11 cellular contexts compared by ENCODE assay signal in the genomic region with DNA sequence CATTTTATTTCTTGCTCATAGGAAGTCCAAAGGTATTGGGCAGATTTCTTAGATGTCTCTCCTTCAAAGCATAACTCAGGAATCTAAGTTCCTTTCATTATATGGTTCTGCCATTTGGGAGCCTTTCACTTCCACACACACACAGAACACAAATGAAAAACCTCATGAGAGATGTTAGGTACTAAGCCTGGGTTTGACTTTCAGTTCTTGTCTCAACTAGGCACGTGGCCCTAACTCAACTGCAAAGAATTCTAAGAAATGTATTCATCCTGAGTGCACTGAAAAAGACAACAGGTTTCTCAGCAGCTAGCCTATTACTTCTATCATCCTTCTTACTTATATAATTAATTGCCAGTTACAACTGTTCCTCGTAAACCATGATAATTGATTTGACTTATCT.
A peak's percentile ranks its signal among the peaks of the same experiment; 100 is the strongest.
DNase-seq lines count a peak whose midpoint lies in the region; ATAC-seq, FAIRE-seq and TF ChIP-seq lines count a peak whose summit lies in the region.
"Had no signal": no experiment of that assay in that cellular context is flagged by ENCODE, and none has a peak within 500 bp of the region (broad histone marks: within the 10 kb centered on the region; RNA-seq: fewer than 3 reads in every experiment).

No MANE protein-coding gene starts in this region.

- peak; percentile 82 for FAIRE-seq in GM18507 (lab: Jason Lieb, UNC)
- FAIRE-seq: astrocyte had no signal

- intact Hi-C loops in activated T-helper 2 cell treated with anti-CD3 and anti-CD28 coated beads, Interferon-gamma antibody, Interleukin-2, Interleukin-4, amounts not matched to agents 10 μg/mL and 5 μg/mL and 100 μg/mL, durations not matched to agents 14 hours and 24 hours and 36 hours (cut with micrococcal nuclease) = loop anchor here (2.0 to 5.0 kb wide), 6 partner anchors 59 to 249 kb away; a partner anchor contains a TSS
- intact Hi-C loops in gastrocnemius medialis (cut with DNase I; ENCODE audit: low total_unique reads) = no loop called here

- H3K4me1 ChIP-seq in gastrocnemius medialis = no peaks in the 10 kb centered on the region
- H3K4me1 ChIP-seq: esophagus squamous epithelium had no signal

- H3K27ac ChIP-seq in gastrocnemius medialis = no peak overlapping the region
- H3K27ac ChIP-seq: esophagus squamous epithelium had no signal

- in situ Hi-C loops in gastrocnemius medialis (cut with MboI; ENCODE audit: low sequenced_read_pairs in 4 of 4) = no loop called here

- H3K9me3 Mint-ChIP-seq in activated T-helper 2 cell treated with anti-CD3 and anti-CD28 coated beads, Interferon-gamma antibody, Interleukin-2, Interleukin-4, amounts not matched to agents 10 μg/mL and 5 μg/mL and 100 μg/mL, durations not matched to agents 14 hours and 24 hours and 36 hours = peaks cover 16% of the 10 kb centered on the region
- H3K9me3 Mint-ChIP-seq in chondrocyte (ENCODE audit: low read depth) = no peaks in the 10 kb centered on the region

- no peaks in the 10 kb centered on the region for H3K9me3 ChIP-seq in gastrocnemius medialis
- H3K9me3 ChIP-seq: esophagus squamous epithelium had no signal

- no peak overlapping the region for H3K4me3 Mint-ChIP-seq in activated T-helper 2 cell treated with anti-CD3 and anti-CD28 coated beads, Interferon-gamma antibody, Interleukin-2, Interleukin-4, amounts not matched to agents 10 μg/mL and 5 μg/mL and 100 μg/mL, durations not matched to agents 14 hours and 24 hours and 36 hours (ENCODE audit: low read depth)
- H3K4me3 Mint-ChIP-seq in chondrocyte (ENCODE audit: unreplicated experiment) = no peak overlapping the region
- H3K4me3 Mint-ChIP-seq: H9 had no signal

- TF ChIP-seq CTCF in chondrocyte (IDR thresholded peaks at IDR 0.05) (no peak), gastrocnemius medialis (IDR thresholded peaks at IDR 0.05 in 4 of 5, conservative IDR thresholded peaks at IDR 0.05 in 1 of 5) (no peak)

- H3K27ac Mint-ChIP-seq in activated T-helper 2 cell treated with anti-CD3 and anti-CD28 coated beads, Interferon-gamma antibody, Interleukin-2, Interleukin-4, amounts not matched to agents 10 μg/mL and 5 μg/mL and 100 μg/mL, durations not matched to agents 14 hours and 24 hours and 36 hours = peak overlapping the region; percentile 10
- H3K27ac Mint-ChIP-seq in chondrocyte (ENCODE audit: unreplicated experiment) = no peak overlapping the region
- H3K27ac Mint-ChIP-seq: H9 had no signal

- no peaks in the 10 kb centered on the region for H3K27me3 Mint-ChIP-seq in activated T-helper 2 cell treated with anti-CD3 and anti-CD28 coated beads, Interferon-gamma antibody, Interleukin-2, Interleukin-4, amounts not matched to agents 10 μg/mL and 5 μg/mL and 100 μg/mL, durations not matched to agents 14 hours and 24 hours and 36 hours (ENCODE audit: low read depth)
- H3K27me3 Mint-ChIP-seq in chondrocyte (ENCODE audit: low read depth) = no peaks in the 10 kb centered on the region

- H3K36me3 ChIP-seq in gastrocnemius medialis = no peaks in the 10 kb centered on the region
- H3K36me3 ChIP-seq: esophagus squamous epithelium had no signal

- no peaks in the 10 kb centered on the region for H3K27me3 ChIP-seq in gastrocnemius medialis
- H3K27me3 ChIP-seq: esophagus squamous epithelium had no signal

- H3K36me3 Mint-ChIP-seq in activated T-helper 2 cell treated with anti-CD3 and anti-CD28 coated beads, Interferon-gamma antibody, Interleukin-2, Interleukin-4, amounts not matched to agents 10 μg/mL and 5 μg/mL and 100 μg/mL, durations not matched to agents 14 hours and 24 hours and 36 hours (ENCODE audit: low read depth) = peaks cover 17% of the 10 kb centered on the region
- no peaks in the 10 kb centered on the region for H3K36me3 Mint-ChIP-seq in chondrocyte (ENCODE audit: low read depth)

- ATAC-seq in GM19452 (IDR thresholded peaks at IDR 0.05; ENCODE audit: unreplicated experiment) = peak; percentile 57
- peak; percentile 75 for ATAC-seq in HG03066 (IDR thresholded peaks at IDR 0.05; ENCODE audit: low read depth, unreplicated experiment)
- ATAC-seq in gastrocnemius medialis = no peak

- H3K4me3 ChIP-seq in gastrocnemius medialis = no peak overlapping the region
- H3K4me3 ChIP-seq: esophagus squamous epithelium had no signal

- H3K4me1 Mint-ChIP-seq in activated T-helper 2 cell treated with anti-CD3 and anti-CD28 coated beads, Interferon-gamma antibody, Interleukin-2, Interleukin-4, amounts not matched to agents 10 μg/mL and 5 μg/mL and 100 μg/mL, durations not matched to agents 14 hours and 24 hours and 36 hours (ENCODE audit: low read depth) = peaks cover 41% of the 10 kb centered on the region
- no peaks in the 10 kb centered on the region for H3K4me1 Mint-ChIP-seq in chondrocyte (ENCODE audit: low read depth)

- DNase-seq in GM18507 (ENCODE audit: extremely low spot score, insufficient read length, low read depth) (no peak), 8988T (no peak), chondrocyte (ENCODE audit: low spot score) (no peak), gastrocnemius medialis (no peak)
- no peak for DNase-seq in activated T-helper 2 cell treated with anti-CD3 and anti-CD28 coated beads, Interferon-gamma antibody, Interleukin-2, Interleukin-4, amounts not matched to agents 10 μg/mL and 5 μg/mL and 100 μg/mL, durations not matched to agents 14 hours and 24 hours and 36 hours (ENCODE audit: low spot score)
- DNase-seq: esophagus squamous epithelium, H9, T1000 had no signal

- TF ChIP-seq POLR2A in gastrocnemius medialis (IDR thresholded peaks at IDR 0.05) = no peak

Comparison
In these comparisons a context has a peak if more than half of its experiments do, and no peak if none do; other contexts are left out.
1. ATAC-seq: peak in GM19452 (single experiment) and HG03066 (single experiment); none in gastrocnemius medialis (0 of 2).